ENCODE assay signal across 8 cellular contexts in the genomic region with DNA sequence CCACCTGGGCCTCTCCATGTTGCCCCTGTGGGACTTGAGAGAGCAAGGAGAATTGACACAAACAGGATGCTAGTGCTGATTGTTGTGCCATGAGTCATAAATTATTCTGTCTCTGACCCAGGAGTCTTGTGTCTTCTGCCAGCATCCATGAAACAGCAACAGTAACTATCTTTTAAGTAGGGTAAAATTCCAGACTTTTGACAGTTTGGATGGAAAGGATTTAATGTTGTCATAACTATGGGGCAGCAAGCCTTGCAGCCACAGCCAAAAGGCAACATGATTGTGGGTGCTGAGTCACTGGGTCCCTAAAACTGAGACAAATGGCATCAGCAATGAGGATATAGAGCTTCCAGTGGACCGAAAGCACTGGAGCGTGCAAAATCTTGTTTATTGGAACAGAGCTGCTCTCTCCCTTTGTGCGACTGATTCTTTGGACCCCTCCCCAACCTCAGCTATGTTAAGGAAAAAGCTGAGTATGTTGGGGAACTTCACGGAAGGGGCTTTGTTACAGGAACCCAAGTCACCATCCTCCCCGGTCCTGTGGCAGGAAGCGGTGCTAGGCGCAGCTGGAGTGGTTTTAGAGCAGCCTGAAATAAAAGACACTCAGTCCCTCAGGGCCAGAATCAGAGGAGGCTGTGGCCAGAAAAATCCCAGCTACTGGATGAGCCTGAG. TPM values are rescaled to one million over a fixed set of nuclear protein-coding genes. Genes with fewer than 3 reads are reported as not detected.
DNase-seq lines count a peak whose midpoint lies in the region; ATAC-seq lines count a peak whose summit lies in the region.

No MANE protein-coding gene starts in this region.

- H3K9me3 Mint-ChIP-seq in activated naive CD4-positive, alpha-beta T cell treated with anti-CD3 and anti-CD28 coated beads, Interleukin-2, amount 50 U/mL, for 72 hours: no peaks in the 10 kb centered on the region

- H3K27ac Mint-ChIP-seq in activated naive CD4-positive, alpha-beta T cell treated with anti-CD3 and anti-CD28 coated beads, Interleukin-2, amount 50 U/mL, for 72 hours: peak overlapping the region in 1 of 2 donors; percentile 57

- DNase-seq in DMS153 treated with DMSO at 0.1 percent for 48 hours (lab: John Stamatoyannopoulos, UW; ENCODE audit: unreplicated experiment) (peak; percentile 27), HS-5 (ENCODE audit: low read depth) (peak; percentile 85), cerebellar nuclear complex (lab: John Stamatoyannopoulos, UW) (no peak), amygdala (lab: John Stamatoyannopoulos, UW) (no peak), nucleus accumbens (lab: John Stamatoyannopoulos, UW) (no peak)
- DNase-seq in activated naive CD4-positive, alpha-beta T cell treated with anti-CD3 and anti-CD28 coated beads, Interleukin-2, amount 50 U/mL, for 72 hours (ENCODE audit: low spot score in 2 of 2): no peak
- DNase-seq in central memory CD4-positive, alpha-beta T cell: no peak

- H3K36me3 Mint-ChIP-seq in activated naive CD4-positive, alpha-beta T cell treated with anti-CD3 and anti-CD28 coated beads, Interleukin-2, amount 50 U/mL, for 72 hours: peaks cover 0 to 6% of the 10 kb centered on the region in 2 donors

- no peaks in the 10 kb centered on the region for H3K36me3 ChIP-seq in mesodermal cell (ENCODE audit: control insufficient read depth, insufficient read depth, low read length)

- H3K4me1 ChIP-seq in mesodermal cell (ENCODE audit: control insufficient read depth, insufficient read depth, low read length, poor library complexity, severe bottlenecking): peaks cover 6% of the 10 kb centered on the region

- peak overlapping the region; percentile 85 for H3K27ac ChIP-seq in mesodermal cell (ENCODE audit: low read depth, low read length, severe bottlenecking)

- no peaks in the 10 kb centered on the region for H3K9me3 ChIP-seq in mesodermal cell (ENCODE audit: control insufficient read depth, low read length)

- no peak overlapping the region for H3K4me3 ChIP-seq in mesodermal cell (ENCODE audit: extremely low read depth, insufficient read depth, low read length, poor library complexity, severe bottlenecking)

- 90 to 92% methylated on average over 3 to 5 of the region's 7 CpGs for WGBS in mesodermal cell (ENCODE audit: insufficient coverage in 2 of 2), 2 experiments

- peak; percentile 67 to 69 for ATAC-seq in activated naive CD4-positive, alpha-beta T cell treated with anti-CD3 and anti-CD28 coated beads, Interleukin-2, amount 50 U/mL, for 72 hours

RNA-seq across cellular contexts. Expression of a gene that starts 9.6 kb away (rescaled TPM):
- total RNA-seq in activated naive CD4-positive, alpha-beta T cell treated with anti-CD3 and anti-CD28 coated beads, Interleukin-2, amount 50 U/mL, for 72 hours: 10 to 100 TPM; 15.5 to 28.2 TPM
- 4.6 TPM for polyA plus RNA-seq in mesodermal cell (2013, experiment 1 of 2)
- 3.7 TPM for polyA plus RNA-seq in mesodermal cell (2013, experiment 2 of 2)

RNA-seq across cellular contexts. Expression of a gene that starts 10.2 kb away (rescaled TPM):
- total RNA-seq in activated naive CD4-positive, alpha-beta T cell treated with anti-CD3 and anti-CD28 coated beads, Interleukin-2, amount 50 U/mL, for 72 hours: 100 to 1,000 TPM; 187 to 193 TPM
- 158 TPM for polyA plus RNA-seq in mesodermal cell (2013, experiment 1 of 2)
- 135 TPM for polyA plus RNA-seq in mesodermal cell (2013, experiment 2 of 2)

RNA-seq across cellular contexts. Expression of a gene that starts 20.0 kb away (rescaled TPM):
- 10 to 100 TPM; 79.1 to 88.6 TPM for total RNA-seq in activated naive CD4-positive, alpha-beta T cell treated with anti-CD3 and anti-CD28 coated beads, Interleukin-2, amount 50 U/mL, for 72 hours
- 32.5 TPM for polyA plus RNA-seq in mesodermal cell (2013, experiment 1 of 2)
- 32.9 TPM for polyA plus RNA-seq in mesodermal cell (2013, experiment 2 of 2)

RNA-seq across cellular contexts. Expression of a gene that starts 49.5 kb away (rescaled TPM):
- 10 to 100 TPM; 71.5 to 82.9 TPM for total RNA-seq in activated naive CD4-positive, alpha-beta T cell treated with anti-CD3 and anti-CD28 coated beads, Interleukin-2, amount 50 U/mL, for 72 hours
- polyA plus RNA-seq in mesodermal cell (2013, experiment 1 of 2): 52.9 TPM
- 44.8 TPM for polyA plus RNA-seq in mesodermal cell (2013, experiment 2 of 2)

RNA-seq across cellular contexts. Expression of a gene that starts 49.7 kb away (rescaled TPM):
- 10 to 100 TPM; 16.5 to 17.6 TPM for total RNA-seq in activated naive CD4-positive, alpha-beta T cell treated with anti-CD3 and anti-CD28 coated beads, Interleukin-2, amount 50 U/mL, for 72 hours
- 23.5 TPM for polyA plus RNA-seq in mesodermal cell (2013, experiment 1 of 2)
- 20.0 TPM for polyA plus RNA-seq in mesodermal cell (2013, experiment 2 of 2)

Comparison
In these comparisons a context has a peak if more than half of its experiments do, and no peak if none do; other contexts are left out.
1. DNase-seq: peak in DMS153 treated with DMSO at 0.1 percent for 48 hours (single experiment) and HS-5 (single experiment); none in activated naive CD4-positive, alpha-beta T cell treated with anti-CD3 and anti-CD28 coated beads, Interleukin-2, amount 50 U/mL, for 72 hours (0 of 2), central memory CD4-positive, alpha-beta T cell (single experiment), cerebellar nuclear complex (0 of 2), amygdala (0 of 56) and nucleus accumbens (0 of 56).